Comparison of ENCODE assay signal across 8 cellular contexts in genomic region chr11:67285541-67286498, GRCh38. TPM values are rescaled to one million over a fixed set of nuclear protein-coding genes. Genes with fewer than 3 reads are reported as not detected.
DNase-seq lines count a peak whose midpoint lies in the region; ATAC-seq lines count a peak whose summit lies in the region.

No MANE protein-coding gene starts in this region.

- intact Hi-C loops in left ventricle myocardium superior (cut with micrococcal nuclease) = no loop called here

- peaks cover 13% of the 10 kb centered on the region for H3K4me1 Mint-ChIP-seq in activated T-helper 17 cell treated with anti-CD3 and anti-CD28 coated beads, Interleukin-2, amount 50 U/mL, for 72 hours

- no peaks in the 10 kb centered on the region for H3K9me3 ChIP-seq in subcutaneous abdominal adipose tissue (ENCODE audit: control insufficient read depth in 5 of 5, low read length in 5 of 5)

- peak overlapping the region; percentile 85 for H3K4me3 Mint-ChIP-seq in activated T-helper 17 cell treated with anti-CD3 and anti-CD28 coated beads, Interleukin-2, amount 50 U/mL, for 72 hours

- H3K4me1 ChIP-seq in subcutaneous abdominal adipose tissue (ENCODE audit: control insufficient read depth in 5 of 5, insufficient read depth in 5 of 5, low read length in 5 of 5) = peaks cover 9 to 91% (median 62%) of the 10 kb centered on the region in 5 donors

- H3K27ac ChIP-seq in subcutaneous abdominal adipose tissue (ENCODE audit: low read depth, low read length) = peak overlapping the region; percentile 97

- no peaks in the 10 kb centered on the region for H3K27me3 ChIP-seq in subcutaneous abdominal adipose tissue (ENCODE audit: control insufficient read depth in 5 of 5, insufficient read depth in 4 of 5, low read length in 5 of 5)

- peak overlapping the region; percentile 98 for H3K27ac Mint-ChIP-seq in activated T-helper 17 cell treated with anti-CD3 and anti-CD28 coated beads, Interleukin-2, amount 50 U/mL, for 72 hours

- no peaks in the 10 kb centered on the region for H3K27me3 Mint-ChIP-seq in activated T-helper 17 cell treated with anti-CD3 and anti-CD28 coated beads, Interleukin-2, amount 50 U/mL, for 72 hours

- H3K36me3 Mint-ChIP-seq in activated T-helper 17 cell treated with anti-CD3 and anti-CD28 coated beads, Interleukin-2, amount 50 U/mL, for 72 hours (ENCODE audit: low read depth) = peaks cover 93% of the 10 kb centered on the region

- peak overlapping the region in 1 of 5 donors; percentile 13 for H3K9ac ChIP-seq in subcutaneous abdominal adipose tissue (ENCODE audit: low read length in 5 of 5)

- H3K9me3 Mint-ChIP-seq in activated T-helper 17 cell treated with anti-CD3 and anti-CD28 coated beads, Interleukin-2, amount 50 U/mL, for 72 hours = no peaks in the 10 kb centered on the region

- H3K36me3 ChIP-seq in subcutaneous abdominal adipose tissue (ENCODE audit: control insufficient read depth in 5 of 5, insufficient read depth in 5 of 5, low read length in 5 of 5) = peaks cover 0 to 67% (median 65%) of the 10 kb centered on the region in 5 donors

- ATAC-seq in activated T-helper 17 cell treated with anti-CD3 and anti-CD28 coated beads, Interleukin-2, amount 50 U/mL, for 72 hours (replicated peaks) = no peak
- ATAC-seq in left ventricle myocardium superior = no peak
- no peak for ATAC-seq in GM21447 (IDR thresholded peaks at IDR 0.05; ENCODE audit: unreplicated experiment)

- peak; percentile 27 for DNase-seq in SIG-M5 treated with dmso at 0.1 percent for 504 hours (lab: John Stamatoyannopoulos, UW; ENCODE audit: unreplicated experiment)
- no peak for DNase-seq in SIG-M5 (lab: John Stamatoyannopoulos, UW)
- DNase-seq in left ventricle myocardium superior = peak; percentile 37
- no peak for DNase-seq in NCI-H2107 (lab: John Stamatoyannopoulos, UW)
- no peak for DNase-seq in NCI-H2029 (lab: John Stamatoyannopoulos, UW)

- H3K4me3 ChIP-seq in subcutaneous abdominal adipose tissue (ENCODE audit: low read depth in 1 of 5, low read length in 5 of 5) = no peak overlapping the region

RNA-seq across cellular contexts. Expression of gene ANKRD13D, which starts 3.3 kb away (rescaled TPM):
- 100 to 1,000 TPM; 102 to 137 TPM for total RNA-seq in activated T-helper 17 cell treated with anti-CD3 and anti-CD28 coated beads, Interleukin-2, amount 50 U/mL, for 72 hours
- total RNA-seq in left ventricle myocardium superior = 13.1 TPM

RNA-seq across cellular contexts. Expression of gene SSH3, which starts 17.5 kb away (rescaled TPM):
- 10 to 100 TPM; 15.8 to 22.0 TPM for total RNA-seq in activated T-helper 17 cell treated with anti-CD3 and anti-CD28 coated beads, Interleukin-2, amount 50 U/mL, for 72 hours
- 18.7 TPM for total RNA-seq in left ventricle myocardium superior

RNA-seq across cellular contexts. Expression of gene GRK2, which starts 19.5 kb away (rescaled TPM):
- 100 to 1,000 TPM; 197 to 265 TPM for total RNA-seq in activated T-helper 17 cell treated with anti-CD3 and anti-CD28 coated beads, Interleukin-2, amount 50 U/mL, for 72 hours
- total RNA-seq in left ventricle myocardium superior = 56.8 TPM

Comparison
In these comparisons a context has a peak if more than half of its experiments do, and no peak if none do; other contexts are left out.
1. DNase-seq: peak in SIG-M5 treated with dmso at 0.1 percent for 504 hours (single experiment) and left ventricle myocardium superior (single experiment); none in SIG-M5 (single experiment), NCI-H2107 (single experiment) and NCI-H2029 (single experiment).